In genomic region chr11:62574363-62575057, GRCh38 we compare ENCODE assay signal across 8 cellular contexts. TPM values are rescaled to one million over a fixed set of nuclear protein-coding genes. Genes with fewer than 3 reads are reported as not detected.
DNase-seq lines count a peak whose midpoint lies in the region; ATAC-seq, FAIRE-seq and TF ChIP-seq lines count a peak whose summit lies in the region.

No MANE protein-coding gene starts in this region.

- CTCF ChIA-PET in naive thymus-derived CD4-positive, alpha-beta T cell (lab: Charles Lee): interaction anchor here (0.5 to 2.1 kb wide), 9 partner anchors 14 to 267 kb away, joined by 3 to 12 read pairs (median 4); partner anchors contain the start of genes HNRNPUL2 and TUT1

- peak overlapping the region; percentile 83 for H3K27ac ChIP-seq in naive thymus-derived CD4-positive, alpha-beta T cell (ENCODE audit: low read depth, low read length)

- H3K4me3 Mint-ChIP-seq in activated T-cell treated with anti-CD3 and anti-CD28 coated beads, Interleukin-2, amount 50 U/mL, for 24 hours: peak overlapping the region; percentile 99
- H3K4me3 Mint-ChIP-seq in naive thymus-derived CD4-positive, alpha-beta T cell: peak overlapping the region; percentile 94 to 100 (median 97)

- peak; percentile 9 for ATAC-seq in HG02943 (IDR thresholded peaks at IDR 0.05; ENCODE audit: low read depth, unreplicated experiment)
- peak; percentile 2 for ATAC-seq in naive thymus-derived CD4-positive, alpha-beta T cell
- ATAC-seq in GM18868 (IDR thresholded peaks at IDR 0.05; ENCODE audit: unreplicated experiment): no peak

- peaks cover 49% of the 10 kb centered on the region for H3K4me1 Mint-ChIP-seq in activated T-cell treated with anti-CD3 and anti-CD28 coated beads, Interleukin-2, amount 50 U/mL, for 24 hours (ENCODE audit: low read depth)
- peaks cover 39 to 59% (median 43%) of the 10 kb centered on the region in 7 donors for H3K4me1 Mint-ChIP-seq in naive thymus-derived CD4-positive, alpha-beta T cell

- H3K9me3 ChIP-seq in naive thymus-derived CD4-positive, alpha-beta T cell (ENCODE audit: control insufficient read depth in 2 of 3, low read length in 3 of 3): no peaks in the 10 kb centered on the region

- H3K27me3 Mint-ChIP-seq in activated T-cell treated with anti-CD3 and anti-CD28 coated beads, Interleukin-2, amount 50 U/mL, for 24 hours: no peaks in the 10 kb centered on the region
- no peaks in the 10 kb centered on the region for H3K27me3 Mint-ChIP-seq in naive thymus-derived CD4-positive, alpha-beta T cell

- DNase-seq in activated T-cell treated with anti-CD3 and anti-CD28 coated beads, Interleukin-2, amount 50 U/mL, for 24 hours: no peak
- DNase-seq in activated T-cell treated with anti-CD3 and anti-CD28 coated beads for 4 hours (no peak), RPMI8226 (peak; percentile 47), epithelial cell of esophagus (ENCODE audit: low read depth) (no peak), RCC 7860 (ENCODE audit: low spot score) (no peak)
- peak in 3 of 9 donors; percentile 17 to 25 (median 23) for DNase-seq in naive thymus-derived CD4-positive, alpha-beta T cell

- peaks cover 0 to 74% (median 0%) of the 10 kb centered on the region in 3 experiments for H3K36me3 ChIP-seq in naive thymus-derived CD4-positive, alpha-beta T cell (ENCODE audit: control insufficient read depth in 2 of 3, insufficient read depth in 3 of 3, low read length in 3 of 3)

- peak overlapping the region; percentile 100 for H3K27ac Mint-ChIP-seq in activated T-cell treated with anti-CD3 and anti-CD28 coated beads, Interleukin-2, amount 50 U/mL, for 24 hours
- H3K27ac Mint-ChIP-seq in naive thymus-derived CD4-positive, alpha-beta T cell: peak overlapping the region; percentile 81 to 98 (median 95)

- POLR2A ChIA-PET in naive thymus-derived CD4-positive, alpha-beta T cell (lab: Charles Lee): interaction anchor here (0.6 to 8.1 kb wide), 34 partner anchors 9 to 307 kb away, joined by 3 to 92 read pairs (median 5); partner anchors contain the start of genes AHNAK, B3GAT3, C11orf98 and CSKMT

- peaks cover 8 to 11% of the 10 kb centered on the region in 2 donors for H3K4me1 ChIP-seq in naive thymus-derived CD4-positive, alpha-beta T cell (ENCODE audit: control insufficient read depth in 2 of 2, insufficient read depth in 2 of 2, low read length in 2 of 2)

- H3K9me3 Mint-ChIP-seq in activated T-cell treated with anti-CD3 and anti-CD28 coated beads, Interleukin-2, amount 50 U/mL, for 24 hours: no peaks in the 10 kb centered on the region
- peaks cover 0 to 2% (median 0%) of the 10 kb centered on the region in 11 donors for H3K9me3 Mint-ChIP-seq in naive thymus-derived CD4-positive, alpha-beta T cell

- intact Hi-C loops in naive thymus-derived CD4-positive, alpha-beta T cell (cut with micrococcal nuclease): loop anchor here (1.0 to 5.0 kb wide), 8 partner anchors 17 to 306 kb away; partner anchors contain the start of genes TUT1 (in 2 of the 2), AHNAK (in 1 of the 2), EML3 (in 1 of the 2) and INTS5 (in 1 of the 2)

- no peaks in the 10 kb centered on the region for H3K27me3 ChIP-seq in naive thymus-derived CD4-positive, alpha-beta T cell (ENCODE audit: control insufficient read depth in 2 of 2, insufficient read depth in 2 of 2, low read length in 2 of 2)

- TF ChIP-seq CTCF in epithelial cell of esophagus (IDR thresholded peaks at IDR 0.05; ENCODE audit: insufficient read depth, low read depth, low read length, missing control alignments): no peak

- H3K4me3 ChIP-seq in epithelial cell of esophagus (ENCODE audit: low read length): peak overlapping the region; percentile 99
- peak overlapping the region; percentile 79 for H3K4me3 ChIP-seq in naive thymus-derived CD4-positive, alpha-beta T cell (ENCODE audit: low read length)

- FAIRE-seq in RCC 7860 (lab: Jason Lieb, UNC): no peak

- peaks cover 97% of the 10 kb centered on the region for H3K36me3 Mint-ChIP-seq in activated T-cell treated with anti-CD3 and anti-CD28 coated beads, Interleukin-2, amount 50 U/mL, for 24 hours (ENCODE audit: low read depth)
- peaks cover 16 to 34% (median 30%) of the 10 kb centered on the region in 5 donors for H3K36me3 Mint-ChIP-seq in naive thymus-derived CD4-positive, alpha-beta T cell

RNA-seq across cellular contexts. Expression of gene EEF1G, which starts 0.8 kb away (rescaled TPM):
- total RNA-seq in naive thymus-derived CD4-positive, alpha-beta T cell: 1,000 to 10,000 TPM; 1,186 to 2,550 (median 2,338) TPM
- 1,000 to 10,000 TPM; 2,027 to 2,354 TPM for polyA plus RNA-seq in naive thymus-derived CD4-positive, alpha-beta T cell

RNA-seq across cellular contexts. Expression of gene TUT1, which starts 16.8 kb away (rescaled TPM):
- total RNA-seq in naive thymus-derived CD4-positive, alpha-beta T cell: 10 to 100 TPM; 34.5 to 54.6 (median 37.4) TPM
- polyA plus RNA-seq in naive thymus-derived CD4-positive, alpha-beta T cell: 10 to 100 TPM; 20.2 to 25.4 TPM

RNA-seq across cellular contexts. Expression of gene MTA2, which starts 27.2 kb away (rescaled TPM):
- 100 to 1,000 TPM; 134 to 238 (median 199) TPM for total RNA-seq in naive thymus-derived CD4-positive, alpha-beta T cell
- polyA plus RNA-seq in naive thymus-derived CD4-positive, alpha-beta T cell: 10 to 100 TPM; 25.6 to 46.4 TPM

RNA-seq across cellular contexts. Expression of gene AHNAK, which starts 27.9 kb away (rescaled TPM):
- total RNA-seq in naive thymus-derived CD4-positive, alpha-beta T cell: 100 to 1,000 TPM; 174 to 622 (median 243) TPM
- 1 to 10 TPM; 6.7 to 7.7 TPM for polyA plus RNA-seq in naive thymus-derived CD4-positive, alpha-beta T cell

RNA-seq across cellular contexts. Expression of gene EML3, which starts 38.1 kb away (rescaled TPM):
- 100 to 1,000 TPM; 152 to 209 (median 188) TPM for total RNA-seq in naive thymus-derived CD4-positive, alpha-beta T cell
- 10 to 100 TPM; 14.6 to 23.9 TPM for polyA plus RNA-seq in naive thymus-derived CD4-positive, alpha-beta T cell
